ENCODE assay signal across 13 cellular contexts in genomic region chr13:62687727-62688126, GRCh38.
"Had no signal": no experiment of that assay in that cellular context is flagged by ENCODE, and none has a peak within 500 bp of the region (broad histone marks: within the 10 kb centered on the region; RNA-seq: fewer than 3 reads in every experiment).

No MANE protein-coding gene starts in this region.

- H3K36me3 Mint-ChIP-seq: activated naive CD8-positive, alpha-beta T cell treated with anti-CD3 and anti-CD28 coated beads for 36 hours; naive thymus-derived CD4-positive, alpha-beta T cell; stimulated activated effector memory CD8-positive, alpha-beta T cell treated with anti-CD3 and anti-CD28 coated beads, Interleukin-12 subunit alpha, Interleukin-12 subunit beta, amount 100 ng/mL, for 72 hours had no signal

- H3K4me1 Mint-ChIP-seq: activated B cell treated with CpG ODN at 0.5 μM for 24 hours; activated naive CD8-positive, alpha-beta T cell treated with anti-CD3 and anti-CD28 coated beads for 36 hours; naive thymus-derived CD4-positive, alpha-beta T cell; stimulated activated effector memory CD8-positive, alpha-beta T cell treated with anti-CD3 and anti-CD28 coated beads, Interleukin-12 subunit alpha, Interleukin-12 subunit beta, amount 100 ng/mL, for 72 hours had no signal

- H3K27me3 Mint-ChIP-seq: activated B cell treated with CpG ODN at 0.5 μM for 24 hours; activated naive CD8-positive, alpha-beta T cell treated with anti-CD3 and anti-CD28 coated beads for 36 hours; activated T-cell treated with anti-CD3 and anti-CD28 coated beads, Interleukin-2, amount 50 U/mL, for 24 hours; naive thymus-derived CD4-positive, alpha-beta T cell had no signal

- DNase-seq: activated B cell treated with CpG ODN at 0.5 μM for 24 hours; activated effector memory CD4-positive, alpha-beta T cell treated with Interleukin-2 at 50 U/mL for 16 hours; activated naive CD8-positive, alpha-beta T cell treated with anti-CD3 and anti-CD28 coated beads for 36 hours; activated T-cell treated with anti-CD3 and anti-CD28 coated beads, Interleukin-2, amount 50 U/mL, for 24 hours; amygdala; body of pancreas; central memory CD4-positive, alpha-beta T cell; colonic mucosa; kidney; left ventricle myocardium inferior; mucosa of descending colon; naive thymus-derived CD4-positive, alpha-beta T cell had no signal

- H3K4me3 Mint-ChIP-seq: activated B cell treated with CpG ODN at 0.5 μM for 24 hours; activated naive CD8-positive, alpha-beta T cell treated with anti-CD3 and anti-CD28 coated beads for 36 hours; activated T-cell treated with anti-CD3 and anti-CD28 coated beads, Interleukin-2, amount 50 U/mL, for 24 hours; naive thymus-derived CD4-positive, alpha-beta T cell; stimulated activated effector memory CD8-positive, alpha-beta T cell treated with anti-CD3 and anti-CD28 coated beads, Interleukin-12 subunit alpha, Interleukin-12 subunit beta, amount 100 ng/mL, for 72 hours had no signal

- H3K27ac Mint-ChIP-seq: activated B cell treated with CpG ODN at 0.5 μM for 24 hours; activated naive CD8-positive, alpha-beta T cell treated with anti-CD3 and anti-CD28 coated beads for 36 hours; activated T-cell treated with anti-CD3 and anti-CD28 coated beads, Interleukin-2, amount 50 U/mL, for 24 hours; naive thymus-derived CD4-positive, alpha-beta T cell; stimulated activated effector memory CD8-positive, alpha-beta T cell treated with anti-CD3 and anti-CD28 coated beads, Interleukin-12 subunit alpha, Interleukin-12 subunit beta, amount 100 ng/mL, for 72 hours had no signal
